10 cellular contexts compared by ENCODE assay signal in genomic region chr10:110569736-110570135, GRCh38. TPM values are rescaled to one million over a fixed set of nuclear protein-coding genes. Genes with fewer than 3 reads are reported as not detected.
DNase-seq lines count a peak whose midpoint lies in the region; ATAC-seq and TF ChIP-seq lines count a peak whose summit lies in the region.
"Had no signal": no experiment of that assay in that cellular context is flagged by ENCODE, and none has a peak within 500 bp of the region (broad histone marks: within the 10 kb centered on the region; RNA-seq: fewer than 3 reads in every experiment).

No MANE protein-coding gene starts in this region.

- H3K9me3 Mint-ChIP-seq in CD8-positive, alpha-beta T cell: no peaks in the 10 kb centered on the region
- H3K9me3 Mint-ChIP-seq in activated naive CD8-positive, alpha-beta T cell treated with anti-CD3 and anti-CD28 coated beads, Interleukin-2, amount 10 ng/mL, durations not matched to agents 7 days and 5 days: no peaks in the 10 kb centered on the region
- no peaks in the 10 kb centered on the region for H3K9me3 Mint-ChIP-seq in natural killer cell

- H3K36me3 ChIP-seq in CD8-positive, alpha-beta T cell (ENCODE audit: insufficient read depth, low read length): no peaks in the 10 kb centered on the region
- H3K36me3 ChIP-seq in HEK293 (ENCODE audit: control insufficient read depth in 2 of 2, insufficient read depth in 1 of 2, low read length in 2 of 2) (peaks cover 16 to 31% of the 10 kb centered on the region in 2 experiments; a peak in 2 of 3 replicates), colonic mucosa (no peaks in the 10 kb centered on the region)

- no peak for ATAC-seq in CD8-positive, alpha-beta T cell
- no peak for ATAC-seq in activated naive CD8-positive, alpha-beta T cell treated with anti-CD3 and anti-CD28 coated beads, Interleukin-2, amount 10 ng/mL, durations not matched to agents 7 days and 5 days (ENCODE audit: low read depth)
- ATAC-seq in natural killer cell (no peak), GM21825 (IDR thresholded peaks at IDR 0.05; ENCODE audit: unreplicated experiment) (no peak)
- ATAC-seq: heart left ventricle had no signal

- H3K27me3 Mint-ChIP-seq in CD8-positive, alpha-beta T cell (ENCODE audit: low read depth): no peaks in the 10 kb centered on the region
- H3K27me3 Mint-ChIP-seq in activated naive CD8-positive, alpha-beta T cell treated with anti-CD3 and anti-CD28 coated beads, Interleukin-2, amount 10 ng/mL, durations not matched to agents 7 days and 5 days: peaks cover 3% of the 10 kb centered on the region
- peaks cover 0 to under 1% of the 10 kb centered on the region in 2 donors for H3K27me3 Mint-ChIP-seq in natural killer cell (ENCODE audit: low read depth in 2 of 2)

- H3K9me3 ChIP-seq in CD8-positive, alpha-beta T cell (ENCODE audit: low read length): no peaks in the 10 kb centered on the region
- H3K9me3 ChIP-seq in HEK293 (ENCODE audit: control insufficient read depth, insufficient read depth, low read depth, low read length) (no peaks in the 10 kb centered on the region), colonic mucosa (no peaks in the 10 kb centered on the region)
- H3K9me3 ChIP-seq: heart left ventricle had no signal

- CTCF ChIA-PET in CD8-positive, alpha-beta T cell (lab: Charles Lee): no interaction called here
- CTCF ChIA-PET in HEK293 (lab: Yijun Ruan, JAX): interaction anchor here (0.5 to 1.1 kb wide), 7 partner anchors 15 to 291 kb away, joined by 3 to 7 read pairs (median 3); partner anchors contain the start of gene SMNDC1

- H3K4me3 Mint-ChIP-seq in CD8-positive, alpha-beta T cell: peak overlapping the region; percentile 97
- peak overlapping the region; percentile 96 for H3K4me3 Mint-ChIP-seq in activated naive CD8-positive, alpha-beta T cell treated with anti-CD3 and anti-CD28 coated beads, Interleukin-2, amount 10 ng/mL, durations not matched to agents 7 days and 5 days
- peak overlapping the region; percentile 94 for H3K4me3 Mint-ChIP-seq in natural killer cell

- peaks cover 31% of the 10 kb centered on the region for H3K36me3 Mint-ChIP-seq in CD8-positive, alpha-beta T cell
- H3K36me3 Mint-ChIP-seq in activated naive CD8-positive, alpha-beta T cell treated with anti-CD3 and anti-CD28 coated beads, Interleukin-2, amount 10 ng/mL, durations not matched to agents 7 days and 5 days: peaks cover 16% of the 10 kb centered on the region
- H3K36me3 Mint-ChIP-seq in natural killer cell: no peaks in the 10 kb centered on the region

- intact Hi-C loops in CD8-positive, alpha-beta T cell (cut with DNase I, micrococcal nuclease): loop anchor here (5.0 to 10.0 kb wide), 6 partner anchors 325 to 1875 kb away; partner anchors contain the start of genes ADD3 (in 1 of the 2), VTI1A (in 1 of the 2) and ZDHHC6 (in 1 of the 2)
- intact Hi-C loops in natural killer cell (cut with micrococcal nuclease): loop anchor here (5.0 kb wide), 1 partner anchor 432 kb away; no protein-coding TSS in a partner anchor
- intact Hi-C loops in colonic mucosa (cut with DNase I): no loop called here

- H3K27ac Mint-ChIP-seq in CD8-positive, alpha-beta T cell: no peak overlapping the region
- no peak overlapping the region for H3K27ac Mint-ChIP-seq in activated naive CD8-positive, alpha-beta T cell treated with anti-CD3 and anti-CD28 coated beads, Interleukin-2, amount 10 ng/mL, durations not matched to agents 7 days and 5 days
- H3K27ac Mint-ChIP-seq in natural killer cell: peak overlapping the region; percentile 96 to 99

- H3K4me1 ChIP-seq in CD8-positive, alpha-beta T cell (ENCODE audit: insufficient read depth, low read length): peaks cover 50% of the 10 kb centered on the region
- peaks cover 20% of the 10 kb centered on the region; the same call in 1 of the 2 replicates for H3K4me1 ChIP-seq in HEK293 (ENCODE audit: control insufficient read depth, insufficient read depth, low read length)
- H3K4me1 ChIP-seq in colonic mucosa: peaks cover 5% of the 10 kb centered on the region

- TF ChIP-seq CTCF in CD8-positive, alpha-beta T cell (IDR thresholded peaks at IDR 0.05): no peak
- TF ChIP-seq CTCF in HEK293 (tag by site-specific recombination; IDR thresholded peaks at IDR 0.05) (no peak), natural killer cell (IDR thresholded peaks at IDR 0.05) (no peak), colonic mucosa (IDR thresholded peaks at IDR 0.05) (no peak)

- no peak overlapping the region for H3K9ac ChIP-seq in colonic mucosa (ENCODE audit: low read depth in 2 of 2, low read length in 2 of 2)

- no peak overlapping the region for H3K4me3 ChIP-seq in CD8-positive, alpha-beta T cell (ENCODE audit: low read depth, low read length)
- H3K4me3 ChIP-seq in HEK293 (ENCODE audit: low read depth, low read length) (no peak overlapping the region), colonic mucosa (no peak overlapping the region)

- no peaks in the 10 kb centered on the region for H3K27me3 ChIP-seq in CD8-positive, alpha-beta T cell (ENCODE audit: insufficient read depth, low read length)
- H3K27me3 ChIP-seq in colonic mucosa: no peaks in the 10 kb centered on the region
- H3K27me3 ChIP-seq: heart left ventricle had no signal

- H3K4me1 Mint-ChIP-seq in CD8-positive, alpha-beta T cell (ENCODE audit: low read depth): peaks cover 60% of the 10 kb centered on the region
- H3K4me1 Mint-ChIP-seq in activated naive CD8-positive, alpha-beta T cell treated with anti-CD3 and anti-CD28 coated beads, Interleukin-2, amount 10 ng/mL, durations not matched to agents 7 days and 5 days: peaks cover 43% of the 10 kb centered on the region
- peaks cover 53% of the 10 kb centered on the region in 2 donors for H3K4me1 Mint-ChIP-seq in natural killer cell

- no peak overlapping the region for H3K27ac ChIP-seq in CD8-positive, alpha-beta T cell (ENCODE audit: low read depth, low read length)
- no peak overlapping the region for H3K27ac ChIP-seq in HEK293 (ENCODE audit: extremely low read depth, low read depth, low read length)
- no peak overlapping the region for H3K27ac ChIP-seq in colonic mucosa
- H3K27ac ChIP-seq: heart left ventricle had no signal

- no peak for DNase-seq in CD8-positive, alpha-beta T cell
- DNase-seq in activated naive CD8-positive, alpha-beta T cell treated with anti-CD3 and anti-CD28 coated beads, Interleukin-2, amount 10 ng/mL, durations not matched to agents 7 days and 5 days: no peak
- DNase-seq in natural killer cell (no peak), colonic mucosa (no peak), NCI-H1417 treated with DMSO at 0.1 percent for 48 hours (lab: John Stamatoyannopoulos, UW) (no peak)
- no peak for DNase-seq in effector CD8-positive, alpha-beta T cell (lab: John Stamatoyannopoulos, UW)
- DNase-seq: heart left ventricle, NCI-H1048 had no signal

- POLR2A ChIA-PET in CD8-positive, alpha-beta T cell (lab: Charles Lee): interaction anchor here (0.6 to 0.9 kb wide), 2 partner anchors 10 to 517 kb away, joined by 3 read pairs; no protein-coding TSS in a partner anchor
- POLR2A ChIA-PET in HEK293 (lab: Yijun Ruan, JAX): interaction anchor here (0.6 to 1.0 kb wide), 2 partner anchors 11 to 469 kb away, joined by 3 to 7 read pairs; no protein-coding TSS in a partner anchor
- POLR2A ChIA-PET in activated naive CD8-positive, alpha-beta T cell treated with anti-CD3 and anti-CD28 coated beads, Interleukin-2, amount 10 ng/mL, durations not matched to agents 7 days and 5 days (lab: Charles Lee): no interaction called here

TF ChIP-seq in HEK293, 187 proteins besides CTCF, POLR2A, EP300 and RAD21:
- TF ChIP-seq ZNF660 (tag by site-specific recombination; IDR thresholded peaks at IDR 0.05) (0 out of 2 replicates have a peak, but pooled peaks have one; percentile 23), ZNF585B (tag by site-specific recombination; IDR thresholded peaks at IDR 0.05) (no peak)
TF ChIP-seq in HEK293: peak in this region for 1.

RNA-seq across cellular contexts. Expression of gene SMC3, which starts 2.2 kb away (rescaled TPM):
- 10 to 100 TPM; 35.1 to 37.9 TPM for total RNA-seq in CD8-positive, alpha-beta T cell
- total RNA-seq in activated naive CD8-positive, alpha-beta T cell treated with anti-CD3 and anti-CD28 coated beads, Interleukin-2, amount 10 ng/mL, durations not matched to agents 7 days and 5 days: 10 to 100 TPM; 66.5 to 67.7 TPM
- total RNA-seq in natural killer cell: 10 to 100 TPM; 36.6 to 38.5 (median 37.8) TPM
- total RNA-seq in colonic mucosa: 10 to 100 TPM; 26.9 to 33.0 TPM

Comparison
In these comparisons a context has a peak if more than half of its experiments do, and no peak if none do; other contexts are left out.
1. H3K27ac Mint-ChIP-seq: peak in natural killer cell (2 of 2); none in CD8-positive, alpha-beta T cell (single experiment) and activated naive CD8-positive, alpha-beta T cell treated with anti-CD3 and anti-CD28 coated beads, Interleukin-2, amount 10 ng/mL, durations not matched to agents 7 days and 5 days (single experiment).
2. Peak in every context shown above with its lines, with median percentiles within 50 percentile points of each other: H3K4me3 Mint-ChIP-seq.